Comparison of ENCODE assay signal across 12 cellular contexts in the genomic region with DNA sequence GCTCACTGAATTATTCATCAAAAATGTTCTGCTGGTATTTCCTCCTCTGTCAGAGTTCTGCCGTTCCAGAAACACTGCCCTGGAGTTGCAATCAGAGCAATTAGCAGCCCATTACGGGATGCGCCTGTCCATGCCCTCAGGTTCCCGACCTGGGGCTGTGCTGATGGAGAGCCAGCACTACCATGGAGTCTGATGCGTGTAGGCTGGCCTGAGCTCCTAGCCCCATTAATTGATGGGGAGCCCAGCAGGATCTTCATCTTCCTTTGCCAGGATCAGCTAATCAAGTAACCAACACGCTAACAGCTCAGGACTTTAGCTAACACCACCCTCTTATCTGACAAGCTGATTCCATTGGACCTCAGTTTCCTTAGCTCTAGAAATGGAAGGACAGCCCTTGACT.
DNase-seq lines count a peak whose midpoint lies in the region; ATAC-seq and TF ChIP-seq lines count a peak whose summit lies in the region.
"Had no signal": no experiment of that assay in that cellular context is flagged by ENCODE, and none has a peak within 500 bp of the region (broad histone marks: within the 10 kb centered on the region; RNA-seq: fewer than 3 reads in every experiment).

No MANE protein-coding gene starts in this region.

- no peak overlapping the region for H3K23ac ChIP-seq in mesendoderm (ENCODE audit: low read length)

- no peak overlapping the region for H3K18ac ChIP-seq in mesendoderm (ENCODE audit: low read length)

- DNase-seq in mammary epithelial cell (no peak), MCF 10A (ENCODE audit: unreplicated experiment) (no peak), mesendoderm (peak; percentile 44), smooth muscle cell (lab: John Stamatoyannopoulos, UW; ENCODE audit: unreplicated experiment) (no peak), NCI-H1436 treated with DMSO at 0.1 percent for 48 hours (lab: John Stamatoyannopoulos, UW) (no peak)
- no peak for DNase-seq in effector CD4-positive, alpha-beta T cell
- DNase-seq: 8988T, NCI-H2227 treated with DMSO at 0.1 percent for 48 hours had no signal

- peaks cover 11% of the 10 kb centered on the region for H3K27me3 Mint-ChIP-seq in MCF 10A (ENCODE audit: insufficient read depth, unreplicated experiment)

- 65% methylated on average over 6 of the region's 6 CpGs for WGBS in mammary epithelial cell (ENCODE audit: low coverage, missing lambda C conversion rate)
- no CpG with 5 or more reads among the region's 6 CpGs for WGBS in mesendoderm (ENCODE audit: extremely low coverage, insufficient coverage, low lambda C conversion rate)
- WGBS in smooth muscle cell (ENCODE audit: low lambda C conversion rate): 62% methylated on average over 6 of the region's 6 CpGs

- no peaks in the 10 kb centered on the region for H3K36me3 ChIP-seq in mammary epithelial cell (ENCODE audit: insufficient read depth, low read length)
- H3K36me3 ChIP-seq in OCI-LY3 (replicated peaks; ENCODE audit: low read depth, low read length): no peaks in the 10 kb centered on the region
- no peaks in the 10 kb centered on the region for H3K36me3 ChIP-seq in mesendoderm (ENCODE audit: control insufficient read depth, insufficient read depth, low read length)
- no peaks in the 10 kb centered on the region for H3K36me3 ChIP-seq in smooth muscle cell (ENCODE audit: low read depth)
- H3K36me3 ChIP-seq: BLaER1 had no signal

- H3K56ac ChIP-seq in mesendoderm (ENCODE audit: low read length): no peak overlapping the region

- no TSS peak for BruUV-seq in mammary epithelial cell (replicated peaks; lab: Mats Ljungman, UMichigan)
- BruUV-seq in MCF 10A (replicated peaks; lab: Mats Ljungman, UMichigan): no TSS peak

- no peak overlapping the region for H2BK5ac ChIP-seq in mesendoderm (ENCODE audit: low read length)

- no peaks in the 10 kb centered on the region for H3K27me3 ChIP-seq in mammary epithelial cell (ENCODE audit: insufficient read depth, low read length)
- H3K27me3 ChIP-seq in OCI-LY3 (ENCODE audit: low read depth, low read length): peaks cover 56% of the 10 kb centered on the region
- H3K27me3 ChIP-seq in mesendoderm (ENCODE audit: insufficient read depth, low read length, poor library complexity): no peaks in the 10 kb centered on the region
- peaks cover 19% of the 10 kb centered on the region for H3K27me3 ChIP-seq in smooth muscle cell (ENCODE audit: low read depth)
- H3K27me3 ChIP-seq: BLaER1 had no signal

- no peak overlapping the region for H3K4me3 Mint-ChIP-seq in MCF 10A (ENCODE audit: unreplicated experiment)
- H3K4me3 Mint-ChIP-seq: CD4-positive, CD25-positive, alpha-beta regulatory T cell had no signal

- H2BK120ac ChIP-seq in mesendoderm (ENCODE audit: low read depth, low read length): no peak overlapping the region

- no peaks in the 10 kb centered on the region for H3K79me1 ChIP-seq in mesendoderm (ENCODE audit: low read length)

- in situ Hi-C loops in mammary epithelial cell (cut with MboI; ENCODE audit: low sequenced_read_pairs in 2 of 2): no loop called here

- no peak for ATAC-seq in HG03095 (IDR thresholded peaks at IDR 0.05; ENCODE audit: unreplicated experiment)

- H3K79me2 ChIP-seq in mammary epithelial cell (ENCODE audit: insufficient read depth, low read length): no peaks in the 10 kb centered on the region
- H3K79me2 ChIP-seq in OCI-LY3 (ENCODE audit: low read length): no peaks in the 10 kb centered on the region
- no peaks in the 10 kb centered on the region for H3K79me2 ChIP-seq in mesendoderm (ENCODE audit: control insufficient read depth, insufficient read depth, low read length)
- H3K79me2 ChIP-seq in smooth muscle cell (ENCODE audit: low read depth): no peaks in the 10 kb centered on the region

- no peak overlapping the region for H2BK15ac ChIP-seq in mesendoderm (replicated peaks; ENCODE audit: low read depth)

- no peaks in the 10 kb centered on the region for H4K20me1 ChIP-seq in mammary epithelial cell (ENCODE audit: insufficient read depth, low read length)
- no peaks in the 10 kb centered on the region for H4K20me1 ChIP-seq in OCI-LY3 (ENCODE audit: insufficient read depth, low read length)
- H4K20me1 ChIP-seq in smooth muscle cell (ENCODE audit: low read depth): no peaks in the 10 kb centered on the region
- H4K20me1 ChIP-seq: BLaER1 had no signal

- H3K4me2 ChIP-seq in mammary epithelial cell (ENCODE audit: insufficient read depth, low read depth, low read length) (no peak overlapping the region), OCI-LY3 (ENCODE audit: low read length) (peak overlapping the region; percentile 80), mesendoderm (ENCODE audit: low read length) (no peak overlapping the region), smooth muscle cell (no peak overlapping the region)
- H3K4me2 ChIP-seq: BLaER1 had no signal

- no peak for TF ChIP-seq CTCF in mammary epithelial cell (conservative IDR thresholded peaks at IDR 0.05 in 1 of 2, IDR thresholded peaks at IDR 0.05 in 1 of 2; ENCODE audit: extremely low read depth in 1 of 2, insufficient read depth in 1 of 2, low read depth in 1 of 2, low read length in 2 of 2)
- TF ChIP-seq CTCF in MCF 10A (IDR thresholded peaks at IDR 0.05; ENCODE audit: unreplicated experiment): no peak
- no peak for TF ChIP-seq CTCF in OCI-LY3 (IDR thresholded peaks at IDR 0.05; ENCODE audit: low read depth, low read length)
- no peak for TF ChIP-seq CTCF in smooth muscle cell (IDR thresholded peaks at IDR 0.05; ENCODE audit: borderline replicate concordance, insufficient read depth, poor library complexity, severe bottlenecking)

- no peaks in the 10 kb centered on the region for H3K9me3 Mint-ChIP-seq in MCF 10A (ENCODE audit: unreplicated experiment)

- H3K9me3 ChIP-seq in mammary epithelial cell (replicated peaks; ENCODE audit: insufficient read depth, low read length) (no peaks in the 10 kb centered on the region), OCI-LY3 (ENCODE audit: insufficient read depth, low read length) (no peaks in the 10 kb centered on the region), smooth muscle cell (replicated peaks; ENCODE audit: low read depth) (no peaks in the 10 kb centered on the region)
- H3K9me3 ChIP-seq: BLaER1 had no signal

- H3K4me1 ChIP-seq in mammary epithelial cell (ENCODE audit: insufficient read depth, low read length) (peaks cover 19% of the 10 kb centered on the region), OCI-LY3 (ENCODE audit: low read length) (peaks cover 21% of the 10 kb centered on the region), mesendoderm (ENCODE audit: control insufficient read depth, low read depth, low read length) (peaks cover 14% of the 10 kb centered on the region), smooth muscle cell (ENCODE audit: low read depth) (peaks cover 4% of the 10 kb centered on the region)
- H3K4me1 ChIP-seq: BLaER1 had no signal

- dilution Hi-C loops in mammary epithelial cell (cut with HindIII; ENCODE audit: low sequenced_read_pairs): no loop called here

- H3F3A ChIP-seq in smooth muscle cell (ENCODE audit: low read depth): no peaks in the 10 kb centered on the region

- no peak overlapping the region for H4K5ac ChIP-seq in mesendoderm (ENCODE audit: low read length)

- POLR2A ChIA-PET in MCF 10A (lab: Yijun Ruan, JAX): interaction anchor here (1.0 kb wide), 1 partner anchor 87 kb away, joined by 5 read pairs; no protein-coding TSS in a partner anchor

- peaks cover 22% of the 10 kb centered on the region for H3K4me1 Mint-ChIP-seq in MCF 10A (ENCODE audit: insufficient read depth, unreplicated experiment)

- intact Hi-C loops in mammary epithelial cell (cut with micrococcal nuclease) (loop anchor here (1.0 to 5.0 kb wide), 2 partner anchors 88 to 343 kb away; no protein-coding TSS in a partner anchor), MCF 10A (cut with micrococcal nuclease) (loop anchor here (1.0 to 10.0 kb wide), 5 partner anchors 142 to 343 kb away; partner anchors contain the start of gene ABHD5)

- no peak overlapping the region for H3K27ac Mint-ChIP-seq in MCF 10A (ENCODE audit: low read depth, unreplicated experiment)
- H3K27ac Mint-ChIP-seq: CD4-positive, CD25-positive, alpha-beta regulatory T cell had no signal

- no peak overlapping the region for H4K8ac ChIP-seq in mesendoderm (ENCODE audit: low read depth, low read length)

- no peak overlapping the region for H3K4ac ChIP-seq in mesendoderm (ENCODE audit: low read depth, low read length)

- CTCF ChIA-PET in mammary epithelial cell (lab: Charles Lee; ENCODE audit: low non-redundant PET) (interaction anchor here (0.6 to 1.2 kb wide), 2 partner anchors 15 to 101 kb away, joined by 3 read pairs; no protein-coding TSS in a partner anchor), MCF 10A (lab: Yijun Ruan, JAX) (interaction anchor here (0.6 to 2.5 kb wide), 11 partner anchors 8 to 825 kb away, joined by 3 to 8 read pairs (median 4); no protein-coding TSS in a partner anchor)

- H3K27ac ChIP-seq in mammary epithelial cell (ENCODE audit: insufficient read depth, low read depth, low read length) (no peak overlapping the region), OCI-LY3 (ENCODE audit: low read length) (no peak overlapping the region), mesendoderm (ENCODE audit: low read depth, low read length) (no peak overlapping the region), smooth muscle cell (ENCODE audit: low read depth) (no peak overlapping the region)
- H3K27ac ChIP-seq: BLaER1 had no signal

- peak overlapping the region; percentile 49 for H2AFZ ChIP-seq in mammary epithelial cell (ENCODE audit: low read depth, low read length)
- no peak overlapping the region for H2AFZ ChIP-seq in OCI-LY3 (ENCODE audit: low read depth, low read length)
- H2AFZ ChIP-seq in smooth muscle cell (ENCODE audit: low read depth): no peak overlapping the region

- no peak overlapping the region for H3K9ac ChIP-seq in mammary epithelial cell (ENCODE audit: insufficient read depth, low read length)
- no peak overlapping the region for H3K9ac ChIP-seq in OCI-LY3 (ENCODE audit: low read length)
- no peak overlapping the region for H3K9ac ChIP-seq in mesendoderm (ENCODE audit: low read length)
- H3K9ac ChIP-seq in smooth muscle cell (ENCODE audit: low read depth): no peak overlapping the region
- H3K9ac ChIP-seq: BLaER1 had no signal

- peaks cover 5% of the 10 kb centered on the region for H3K36me3 Mint-ChIP-seq in MCF 10A (ENCODE audit: insufficient read depth, unreplicated experiment)
- H3K36me3 Mint-ChIP-seq: CD4-positive, CD25-positive, alpha-beta regulatory T cell had no signal

- no peak overlapping the region for H3K4me3 ChIP-seq in mammary epithelial cell (replicated peaks in 1 of 3; ENCODE audit: insufficient read depth in 1 of 3, low read depth in 2 of 3, low read length in 3 of 3)
- H3K4me3 ChIP-seq in OCI-LY3 (ENCODE audit: low read length): peak overlapping the region; percentile 32
- H3K4me3 ChIP-seq in mesendoderm (ENCODE audit: low read length): no peak overlapping the region
- no peak overlapping the region for H3K4me3 ChIP-seq in smooth muscle cell
- H3K4me3 ChIP-seq: BLaER1 had no signal

- no peak overlapping the region for H2AK5ac ChIP-seq in mesendoderm (ENCODE audit: low read length)
